Comparison of ENCODE assay signal across 1 cellular context in the genomic region with DNA sequence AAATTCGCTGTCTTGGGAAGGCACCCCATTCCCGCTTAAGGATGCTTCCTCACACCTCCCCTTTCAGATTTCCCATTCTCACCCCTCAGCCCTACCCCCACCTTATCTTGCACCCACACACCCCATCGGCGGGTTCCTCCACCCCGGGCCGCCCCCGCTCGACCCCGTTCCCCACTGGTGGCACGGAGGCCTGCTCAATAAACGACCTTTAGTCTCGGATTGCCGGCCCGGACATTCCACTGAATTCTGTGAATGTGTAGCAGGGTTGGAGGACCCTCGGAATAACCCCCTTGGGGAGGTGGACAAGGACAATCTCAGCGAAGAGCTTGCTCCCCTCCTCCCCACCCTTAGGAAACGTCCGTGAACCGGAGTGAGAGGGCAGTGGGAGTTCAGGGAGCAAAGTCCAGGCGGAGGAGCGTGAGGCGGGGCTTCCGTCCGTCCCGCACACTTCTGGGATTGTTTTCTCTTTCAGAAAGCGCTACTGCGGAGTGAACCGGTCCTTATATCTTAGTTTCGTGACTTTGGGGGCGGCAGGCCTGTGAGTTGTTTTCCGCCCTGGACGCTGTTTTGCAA.
TF ChIP-seq lines count a peak whose summit lies in the region.

No MANE protein-coding gene starts in this region.

TF ChIP-seq in HepG2, 621 proteins besides CTCF, POLR2A, EP300 and RAD21 (continued from another document and continues in another):
- TF ChIP-seq, protein P1, sequence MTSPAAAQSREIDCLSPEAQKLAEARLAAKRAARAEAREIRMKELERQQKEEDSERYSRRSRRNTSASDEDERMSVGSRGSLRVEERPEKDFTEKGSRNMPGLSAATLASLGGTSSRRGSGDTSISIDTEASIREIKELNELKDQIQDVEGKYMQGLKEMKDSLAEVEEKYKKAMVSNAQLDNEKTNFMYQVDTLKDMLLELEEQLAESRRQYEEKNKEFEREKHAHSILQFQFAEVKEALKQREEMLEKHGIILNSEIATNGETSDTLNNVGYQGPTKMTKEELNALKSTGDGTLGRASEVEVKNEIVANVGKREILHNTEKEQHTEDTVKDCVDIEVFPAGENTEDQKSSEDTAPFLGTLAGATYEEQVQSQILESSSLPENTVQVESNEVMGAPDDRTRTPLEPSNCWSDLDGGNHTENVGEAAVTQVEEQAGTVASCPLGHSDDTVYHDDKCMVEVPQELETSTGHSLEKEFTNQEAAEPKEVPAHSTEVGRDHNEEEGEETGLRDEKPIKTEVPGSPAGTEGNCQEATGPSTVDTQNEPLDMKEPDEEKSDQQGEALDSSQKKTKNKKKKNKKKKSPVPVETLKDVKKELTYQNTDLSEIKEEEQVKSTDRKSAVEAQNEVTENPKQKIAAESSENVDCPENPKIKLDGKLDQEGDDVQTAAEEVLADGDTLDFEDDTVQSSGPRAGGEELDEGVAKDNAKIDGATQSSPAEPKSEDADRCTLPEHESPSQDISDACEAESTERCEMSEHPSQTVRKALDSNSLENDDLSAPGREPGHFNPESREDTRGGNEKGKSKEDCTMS (CRISPR knock-in tag; conservative IDR thresholded peaks at IDR 0.05): no peak
- TF ChIP-seq ZNF30 (CRISPR knock-in tag; IDR thresholded peaks at IDR 0.05) (no peak), ZNF556 (CRISPR knock-in tag; IDR thresholded peaks at IDR 0.05; ENCODE audit: borderline replicate concordance) (peak; percentile 13; the same call in 1 of the 2 replicates), HNF4G (IDR thresholded peaks at IDR 0.05; ENCODE audit: borderline replicate concordance, low read depth, low read length) (peak; percentile 98), HNF4G (CRISPR knock-in tag; IDR thresholded peaks at IDR 0.05; ENCODE audit: borderline replicate concordance, low read depth) (peak; percentile 99), GABPB1 (CRISPR knock-in tag; IDR thresholded peaks at IDR 0.05) (no peak; the same call in 1 of the 2 replicates), CCAR2 (optimal IDR thresholded peaks at IDR 0.05; ENCODE audit: low read depth, low read length) (no peak), SOX13 (IDR thresholded peaks at IDR 0.05) (no peak), SOX13 (CRISPR knock-in tag; conservative IDR thresholded peaks at IDR 0.05 in 1 of 2, IDR thresholded peaks at IDR 0.05 in 1 of 2) (peak in 1 of 2 experiments; percentile 75; a peak in 2 of 4 replicates), KDM5A (IDR thresholded peaks at IDR 0.05; ENCODE audit: borderline replicate concordance, low read length) (0 out of 2 replicates have a peak, but pooled peaks have one; percentile 29), AGO2 (optimal IDR thresholded peaks at IDR 0.05; ENCODE audit: low read depth, low read length) (no peak), PPARG (CRISPR knock-in tag; conservative IDR thresholded peaks at IDR 0.05) (peak; percentile 76), TAF1 (CRISPR knock-in tag; IDR thresholded peaks at IDR 0.05) (peak; percentile 82; the same call in 1 of the 2 replicates), ZNF143 (CRISPR knock-in tag; IDR thresholded peaks at IDR 0.05) (peak; percentile 74), RBM39 (IDR thresholded peaks at IDR 0.05; ENCODE audit: low read depth, low read length, poor library complexity, severe bottlenecking) (peak; percentile 26), ZNF260 (CRISPR knock-in tag; IDR thresholded peaks at IDR 0.05; ENCODE audit: borderline replicate concordance, low read depth) (no peak), RCOR2 (CRISPR knock-in tag; IDR thresholded peaks at IDR 0.05) (peak; percentile 71), ZSCAN20 (CRISPR knock-in tag; IDR thresholded peaks at IDR 0.05; ENCODE audit: borderline replicate concordance) (no peak), KDM3A (CRISPR knock-in tag; IDR thresholded peaks at IDR 0.05; ENCODE audit: low read depth) (0 out of 2 replicates have a peak, but pooled peaks have one; percentile 14), ZFAT (CRISPR knock-in tag; conservative IDR thresholded peaks at IDR 0.05) (no peak), ZNF205 (CRISPR knock-in tag; IDR thresholded peaks at IDR 0.05) (no peak; the same call in 1 of the 2 replicates), SP140L (CRISPR knock-in tag; IDR thresholded peaks at IDR 0.05; ENCODE audit: borderline replicate concordance) (0 out of 2 replicates have a peak, but pooled peaks have one; percentile 15), NFE2L2 (IDR thresholded peaks at IDR 0.05; ENCODE audit: low read length) (no peak), SRSF4 (IDR thresholded peaks at IDR 0.05; ENCODE audit: low read depth, low read length, poor library complexity, severe bottlenecking) (no peak), NRL (CRISPR knock-in tag; IDR thresholded peaks at IDR 0.05; ENCODE audit: borderline replicate concordance) (no peak), JUND (CRISPR knock-in tag; IDR thresholded peaks at IDR 0.05) (no peak)
- TF ChIP-seq, protein P2, sequence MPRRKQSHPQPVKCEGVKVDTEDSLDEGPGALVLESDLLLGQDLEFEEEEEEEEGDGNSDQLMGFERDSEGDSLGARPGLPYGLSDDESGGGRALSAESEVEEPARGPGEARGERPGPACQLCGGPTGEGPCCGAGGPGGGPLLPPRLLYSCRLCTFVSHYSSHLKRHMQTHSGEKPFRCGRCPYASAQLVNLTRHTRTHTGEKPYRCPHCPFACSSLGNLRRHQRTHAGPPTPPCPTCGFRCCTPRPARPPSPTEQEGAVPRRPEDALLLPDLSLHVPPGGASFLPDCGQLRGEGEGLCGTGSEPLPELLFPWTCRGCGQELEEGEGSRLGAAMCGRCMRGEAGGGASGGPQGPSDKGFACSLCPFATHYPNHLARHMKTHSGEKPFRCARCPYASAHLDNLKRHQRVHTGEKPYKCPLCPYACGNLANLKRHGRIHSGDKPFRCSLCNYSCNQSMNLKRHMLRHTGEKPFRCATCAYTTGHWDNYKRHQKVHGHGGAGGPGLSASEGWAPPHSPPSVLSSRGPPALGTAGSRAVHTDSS (CRISPR knock-in tag; conservative IDR thresholded peaks at IDR 0.05): no peak
- TF ChIP-seq, protein P3, sequence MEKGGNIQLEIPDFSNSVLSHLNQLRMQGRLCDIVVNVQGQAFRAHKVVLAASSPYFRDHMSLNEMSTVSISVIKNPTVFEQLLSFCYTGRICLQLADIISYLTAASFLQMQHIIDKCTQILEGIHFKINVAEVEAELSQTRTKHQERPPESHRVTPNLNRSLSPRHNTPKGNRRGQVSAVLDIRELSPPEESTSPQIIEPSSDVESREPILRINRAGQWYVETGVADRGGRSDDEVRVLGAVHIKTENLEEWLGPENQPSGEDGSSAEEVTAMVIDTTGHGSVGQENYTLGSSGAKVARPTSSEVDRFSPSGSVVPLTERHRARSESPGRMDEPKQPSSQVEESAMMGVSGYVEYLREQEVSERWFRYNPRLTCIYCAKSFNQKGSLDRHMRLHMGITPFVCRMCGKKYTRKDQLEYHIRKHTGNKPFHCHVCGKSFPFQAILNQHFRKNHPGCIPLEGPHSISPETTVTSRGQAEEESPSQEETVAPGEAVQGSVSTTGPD (CRISPR knock-in tag; IDR thresholded peaks at IDR 0.05): no peak
- TF ChIP-seq, protein P4, sequence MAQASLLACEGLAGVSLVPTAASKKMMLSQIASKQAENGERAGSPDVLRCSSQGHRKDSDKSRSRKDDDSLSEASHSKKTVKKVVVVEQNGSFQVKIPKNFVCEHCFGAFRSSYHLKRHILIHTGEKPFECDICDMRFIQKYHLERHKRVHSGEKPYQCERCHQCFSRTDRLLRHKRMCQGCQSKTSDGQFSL (CRISPR knock-in tag; IDR thresholded peaks at IDR 0.05): 0 out of 2 replicates have a peak, but pooled peaks have one; percentile 42
- TF ChIP-seq, protein P5, sequence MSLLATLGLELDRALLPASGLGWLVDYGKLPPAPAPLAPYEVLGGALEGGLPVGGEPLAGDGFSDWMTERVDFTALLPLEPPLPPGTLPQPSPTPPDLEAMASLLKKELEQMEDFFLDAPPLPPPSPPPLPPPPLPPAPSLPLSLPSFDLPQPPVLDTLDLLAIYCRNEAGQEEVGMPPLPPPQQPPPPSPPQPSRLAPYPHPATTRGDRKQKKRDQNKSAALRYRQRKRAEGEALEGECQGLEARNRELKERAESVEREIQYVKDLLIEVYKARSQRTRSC (CRISPR knock-in tag; IDR thresholded peaks at IDR 0.05; ENCODE audit: low read depth): no peak; the same call in 1 of the 2 replicates
- TF ChIP-seq, protein P6, sequence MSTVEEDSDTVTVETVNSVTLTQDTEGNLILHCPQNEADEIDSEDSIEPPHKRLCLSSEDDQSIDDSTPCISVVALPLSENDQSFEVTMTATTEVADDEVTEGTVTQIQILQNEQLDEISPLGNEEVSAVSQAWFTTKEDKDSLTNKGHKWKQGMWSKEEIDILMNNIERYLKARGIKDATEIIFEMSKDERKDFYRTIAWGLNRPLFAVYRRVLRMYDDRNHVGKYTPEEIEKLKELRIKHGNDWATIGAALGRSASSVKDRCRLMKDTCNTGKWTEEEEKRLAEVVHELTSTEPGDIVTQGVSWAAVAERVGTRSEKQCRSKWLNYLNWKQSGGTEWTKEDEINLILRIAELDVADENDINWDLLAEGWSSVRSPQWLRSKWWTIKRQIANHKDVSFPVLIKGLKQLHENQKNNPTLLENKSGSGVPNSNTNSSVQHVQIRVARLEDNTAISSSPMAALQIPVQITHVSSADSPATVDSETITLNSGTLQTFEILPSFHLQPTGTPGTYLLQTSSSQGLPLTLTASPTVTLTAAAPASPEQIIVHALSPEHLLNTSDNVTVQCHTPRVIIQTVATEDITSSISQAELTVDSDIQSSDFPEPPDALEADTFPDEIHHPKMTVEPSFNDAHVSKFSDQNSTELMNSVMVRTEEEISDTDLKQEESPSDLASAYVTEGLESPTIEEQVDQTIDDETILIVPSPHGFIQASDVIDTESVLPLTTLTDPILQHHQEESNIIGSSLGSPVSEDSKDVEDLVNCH (CRISPR knock-in tag; IDR thresholded peaks at IDR 0.05): no peak
- TF ChIP-seq, protein P7, sequence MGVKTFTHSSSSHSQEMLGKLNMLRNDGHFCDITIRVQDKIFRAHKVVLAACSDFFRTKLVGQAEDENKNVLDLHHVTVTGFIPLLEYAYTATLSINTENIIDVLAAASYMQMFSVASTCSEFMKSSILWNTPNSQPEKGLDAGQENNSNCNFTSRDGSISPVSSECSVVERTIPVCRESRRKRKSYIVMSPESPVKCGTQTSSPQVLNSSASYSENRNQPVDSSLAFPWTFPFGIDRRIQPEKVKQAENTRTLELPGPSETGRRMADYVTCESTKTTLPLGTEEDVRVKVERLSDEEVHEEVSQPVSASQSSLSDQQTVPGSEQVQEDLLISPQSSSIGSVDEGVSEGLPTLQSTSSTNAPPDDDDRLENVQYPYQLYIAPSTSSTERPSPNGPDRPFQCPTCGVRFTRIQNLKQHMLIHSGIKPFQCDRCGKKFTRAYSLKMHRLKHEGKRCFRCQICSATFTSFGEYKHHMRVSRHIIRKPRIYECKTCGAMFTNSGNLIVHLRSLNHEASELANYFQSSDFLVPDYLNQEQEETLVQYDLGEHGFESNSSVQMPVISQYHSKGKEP (CRISPR knock-in tag; IDR thresholded peaks at IDR 0.05): peak; percentile 49; the same call in 1 of the 2 replicates
- TF ChIP-seq, protein P8, sequence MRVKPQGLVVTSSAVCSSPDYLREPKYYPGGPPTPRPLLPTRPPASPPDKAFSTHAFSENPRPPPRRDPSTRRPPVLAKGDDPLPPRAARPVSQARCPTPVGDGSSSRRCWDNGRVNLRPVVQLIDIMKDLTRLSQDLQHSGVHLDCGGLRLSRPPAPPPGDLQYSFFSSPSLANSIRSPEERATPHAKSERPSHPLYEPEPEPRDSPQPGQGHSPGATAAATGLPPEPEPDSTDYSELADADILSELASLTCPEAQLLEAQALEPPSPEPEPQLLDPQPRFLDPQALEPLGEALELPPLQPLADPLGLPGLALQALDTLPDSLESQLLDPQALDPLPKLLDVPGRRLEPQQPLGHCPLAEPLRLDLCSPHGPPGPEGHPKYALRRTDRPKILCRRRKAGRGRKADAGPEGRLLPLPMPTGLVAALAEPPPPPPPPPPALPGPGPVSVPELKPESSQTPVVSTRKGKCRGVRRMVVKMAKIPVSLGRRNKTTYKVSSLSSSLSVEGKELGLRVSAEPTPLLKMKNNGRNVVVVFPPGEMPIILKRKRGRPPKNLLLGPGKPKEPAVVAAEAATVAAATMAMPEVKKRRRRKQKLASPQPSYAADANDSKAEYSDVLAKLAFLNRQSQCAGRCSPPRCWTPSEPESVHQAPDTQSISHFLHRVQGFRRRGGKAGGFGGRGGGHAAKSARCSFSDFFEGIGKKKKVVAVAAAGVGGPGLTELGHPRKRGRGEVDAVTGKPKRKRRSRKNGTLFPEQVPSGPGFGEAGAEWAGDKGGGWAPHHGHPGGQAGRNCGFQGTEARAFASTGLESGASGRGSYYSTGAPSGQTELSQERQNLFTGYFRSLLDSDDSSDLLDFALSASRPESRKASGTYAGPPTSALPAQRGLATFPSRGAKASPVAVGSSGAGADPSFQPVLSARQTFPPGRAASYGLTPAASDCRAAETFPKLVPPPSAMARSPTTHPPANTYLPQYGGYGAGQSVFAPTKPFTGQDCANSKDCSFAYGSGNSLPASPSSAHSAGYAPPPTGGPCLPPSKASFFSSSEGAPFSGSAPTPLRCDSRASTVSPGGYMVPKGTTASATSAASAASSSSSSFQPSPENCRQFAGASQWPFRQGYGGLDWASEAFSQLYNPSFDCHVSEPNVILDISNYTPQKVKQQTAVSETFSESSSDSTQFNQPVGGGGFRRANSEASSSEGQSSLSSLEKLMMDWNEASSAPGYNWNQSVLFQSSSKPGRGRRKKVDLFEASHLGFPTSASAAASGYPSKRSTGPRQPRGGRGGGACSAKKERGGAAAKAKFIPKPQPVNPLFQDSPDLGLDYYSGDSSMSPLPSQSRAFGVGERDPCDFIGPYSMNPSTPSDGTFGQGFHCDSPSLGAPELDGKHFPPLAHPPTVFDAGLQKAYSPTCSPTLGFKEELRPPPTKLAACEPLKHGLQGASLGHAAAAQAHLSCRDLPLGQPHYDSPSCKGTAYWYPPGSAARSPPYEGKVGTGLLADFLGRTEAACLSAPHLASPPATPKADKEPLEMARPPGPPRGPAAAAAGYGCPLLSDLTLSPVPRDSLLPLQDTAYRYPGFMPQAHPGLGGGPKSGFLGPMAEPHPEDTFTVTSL (CRISPR knock-in tag; IDR thresholded peaks at IDR 0.05; ENCODE audit: borderline replicate concordance): peak; percentile 55; the same call in 1 of the 2 replicates
- TF ChIP-seq, protein P9, sequence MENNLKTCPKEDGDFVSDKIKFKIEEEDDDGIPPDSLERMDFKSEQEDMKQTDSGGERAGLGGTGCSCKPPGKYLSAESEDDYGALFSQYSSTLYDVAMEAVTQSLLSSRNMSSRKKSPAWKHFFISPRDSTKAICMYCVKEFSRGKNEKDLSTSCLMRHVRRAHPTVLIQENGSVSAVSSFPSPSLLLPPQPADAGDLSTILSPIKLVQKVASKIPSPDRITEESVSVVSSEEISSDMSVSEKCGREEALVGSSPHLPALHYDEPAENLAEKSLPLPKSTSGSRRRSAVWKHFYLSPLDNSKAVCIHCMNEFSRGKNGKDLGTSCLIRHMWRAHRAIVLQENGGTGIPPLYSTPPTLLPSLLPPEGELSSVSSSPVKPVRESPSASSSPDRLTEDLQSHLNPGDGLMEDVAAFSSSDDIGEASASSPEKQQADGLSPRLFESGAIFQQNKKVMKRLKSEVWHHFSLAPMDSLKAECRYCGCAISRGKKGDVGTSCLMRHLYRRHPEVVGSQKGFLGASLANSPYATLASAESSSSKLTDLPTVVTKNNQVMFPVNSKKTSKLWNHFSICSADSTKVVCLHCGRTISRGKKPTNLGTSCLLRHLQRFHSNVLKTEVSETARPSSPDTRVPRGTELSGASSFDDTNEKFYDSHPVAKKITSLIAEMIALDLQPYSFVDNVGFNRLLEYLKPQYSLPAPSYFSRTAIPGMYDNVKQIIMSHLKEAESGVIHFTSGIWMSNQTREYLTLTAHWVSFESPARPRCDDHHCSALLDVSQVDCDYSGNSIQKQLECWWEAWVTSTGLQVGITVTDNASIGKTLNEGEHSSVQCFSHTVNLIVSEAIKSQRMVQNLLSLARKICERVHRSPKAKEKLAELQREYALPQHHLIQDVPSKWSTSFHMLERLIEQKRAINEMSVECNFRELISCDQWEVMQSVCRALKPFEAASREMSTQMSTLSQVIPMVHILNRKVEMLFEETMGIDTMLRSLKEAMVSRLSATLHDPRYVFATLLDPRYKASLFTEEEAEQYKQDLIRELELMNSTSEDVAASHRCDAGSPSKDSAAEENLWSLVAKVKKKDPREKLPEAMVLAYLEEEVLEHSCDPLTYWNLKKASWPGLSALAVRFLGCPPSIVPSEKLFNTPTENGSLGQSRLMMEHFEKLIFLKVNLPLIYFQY (CRISPR knock-in tag; IDR thresholded peaks at IDR 0.05; ENCODE audit: borderline replicate concordance): 0 out of 2 replicates have a peak, but pooled peaks have one; percentile 16
